ENCODE assay signal across 15 cellular contexts in genomic region chr3:156688849-156689452, GRCh38. TPM values are rescaled to one million over a fixed set of nuclear protein-coding genes. Genes with fewer than 3 reads are reported as not detected.
A peak's percentile ranks its signal among the peaks of the same experiment; 100 is the strongest.
DNase-seq lines count a peak whose midpoint lies in the region; ATAC-seq, FAIRE-seq and TF ChIP-seq lines count a peak whose summit lies in the region.
"Had no signal": no experiment of that assay in that cellular context is flagged by ENCODE, and none has a peak within 500 bp of the region (broad histone marks: within the 10 kb centered on the region; RNA-seq: fewer than 3 reads in every experiment).

No MANE protein-coding gene starts in this region.

- no peak overlapping the region for H3K27ac ChIP-seq in kidney (ENCODE audit: low read depth in 2 of 2, low read length in 2 of 2)
- H3K27ac ChIP-seq: left lung had no signal

- peaks cover 51% of the 10 kb centered on the region for H3K36me3 Mint-ChIP-seq in Calu3 (ENCODE audit: insufficient read depth, unreplicated experiment)

- no peak for ATAC-seq in HG02884 (IDR thresholded peaks at IDR 0.05; ENCODE audit: unreplicated experiment)
- ATAC-seq: left lung; naive thymus-derived CD8-positive, alpha-beta T cell had no signal

- intact Hi-C loops in Calu3 (cut with micrococcal nuclease; ENCODE audit: unreplicated experiment) (no loop called here), kidney (cut with DNase I) (no loop called here)

- TF ChIP-seq CTCF in Calu3 (IDR thresholded peaks at IDR 0.05; ENCODE audit: unreplicated experiment) (no peak), kidney (IDR thresholded peaks at IDR 0.05; ENCODE audit: borderline replicate concordance, extremely low read depth, insufficient read depth) (no peak), D721Med (IDR thresholded peaks at IDR 0.05; ENCODE audit: insufficient read depth, missing control alignments) (no peak)

- no peaks in the 10 kb centered on the region for H3K9me3 Mint-ChIP-seq in Calu3 (ENCODE audit: low read depth, unreplicated experiment)
- H3K9me3 Mint-ChIP-seq: CD4-positive, alpha-beta memory T cell; naive thymus-derived CD8-positive, alpha-beta T cell had no signal

- CTCF ChIA-PET in Calu3 (lab: Charles Lee): interaction anchor here (1.1 to 1.7 kb wide), 3 partner anchors 9 to 449 kb away, joined by 3 to 4 read pairs (median 3); no protein-coding TSS in a partner anchor

- peak; percentile 29 for FAIRE-seq in kidney (lab: Jason Lieb, UNC)
- FAIRE-seq in D721Med (lab: Jason Lieb, UNC): no peak
- FAIRE-seq: G401.6 had no signal

- in situ Hi-C loops in ACHN (cut with HindIII; ENCODE audit: low pct_ligation_motif_present, low pct_unique_long_range_greater_than_20kb, low sequenced_read_pairs): no loop called here

- no peak overlapping the region for H3K9ac ChIP-seq in kidney (ENCODE audit: low read length in 2 of 2)
- H3K9ac ChIP-seq: SK-N-SH had no signal

- peaks cover 0 to 3% of the 10 kb centered on the region in 2 donors for H3K36me3 ChIP-seq in kidney (ENCODE audit: control insufficient read depth in 1 of 2, insufficient read depth in 2 of 2, low read length in 2 of 2)

- peak overlapping the region in 1 of 2 donors; percentile 29 for H3K4me3 ChIP-seq in kidney (ENCODE audit: low read length in 2 of 2)
- H3K4me3 ChIP-seq: left lung had no signal

- DNase-seq in NCI-H2107 treated with DMSO at 0.1 percent for 48 hours (lab: John Stamatoyannopoulos, UW; ENCODE audit: unreplicated experiment) (peak; percentile 69), NCI-H2107 (lab: John Stamatoyannopoulos, UW) (no peak), Calu3 (no peak), NCI-H69 (lab: John Stamatoyannopoulos, UW) (peak; percentile 33), kidney (no peak), ACHN (no peak), D721Med (ENCODE audit: insufficient read length, low spot score) (no peak)
- DNase-seq: CD4-positive, alpha-beta memory T cell; left lung; naive thymus-derived CD8-positive, alpha-beta T cell; NCI-H2081 treated with DMSO at 0.1 percent for 48 hours; OCI-M1; SK-N-SH had no signal

- H3K4me3 Mint-ChIP-seq in Calu3 (ENCODE audit: low read depth, unreplicated experiment): peak overlapping the region; percentile 8

- H3K4me1 ChIP-seq in kidney (ENCODE audit: control insufficient read depth in 1 of 2, insufficient read depth in 1 of 2, low read depth in 1 of 2, low read length in 2 of 2): peaks cover 8 to 10% of the 10 kb centered on the region in 2 donors

- no TSS peak for BruUV-seq in Calu3 (replicated peaks; lab: Mats Ljungman, UMichigan)

- H3K27me3 Mint-ChIP-seq in Calu3 (ENCODE audit: unreplicated experiment): no peaks in the 10 kb centered on the region
- H3K27me3 Mint-ChIP-seq: CD4-positive, alpha-beta memory T cell; naive thymus-derived CD8-positive, alpha-beta T cell had no signal

- H3K27ac Mint-ChIP-seq in Calu3 (ENCODE audit: unreplicated experiment): peak overlapping the region; percentile 62
- H3K27ac Mint-ChIP-seq: naive thymus-derived CD8-positive, alpha-beta T cell had no signal

- no peaks in the 10 kb centered on the region for H3K9me3 ChIP-seq in kidney (ENCODE audit: control insufficient read depth in 1 of 2, low read length in 2 of 2)
- H3K9me3 ChIP-seq: left lung, SK-N-SH had no signal

- peaks cover 61% of the 10 kb centered on the region for H3K4me1 Mint-ChIP-seq in Calu3 (ENCODE audit: low read depth, unreplicated experiment)

RNA-seq across cellular contexts. Expression of gene TIPARP, which starts 14.6 kb away (rescaled TPM):
- total RNA-seq in Calu3 (2022): 84.9 and 91.4 TPM in 2 replicates
- 21.8 TPM for total RNA-seq in kidney
- 9.5 TPM for polyA plus RNA-seq in kidney (ENCODE audit: insufficient read depth, low read depth, low replicate concordance)

Comparison
In these comparisons a context has a peak if more than half of its experiments do, and no peak if none do; other contexts are left out.
1. DNase-seq: peak in NCI-H2107 treated with DMSO at 0.1 percent for 48 hours (single experiment) and NCI-H69 (single experiment); none in NCI-H2107 (single experiment), Calu3 (single experiment), kidney (single experiment), ACHN (single experiment) and D721Med (single experiment).